Comparison of ENCODE assay signal across 24 cellular contexts in the genomic region with DNA sequence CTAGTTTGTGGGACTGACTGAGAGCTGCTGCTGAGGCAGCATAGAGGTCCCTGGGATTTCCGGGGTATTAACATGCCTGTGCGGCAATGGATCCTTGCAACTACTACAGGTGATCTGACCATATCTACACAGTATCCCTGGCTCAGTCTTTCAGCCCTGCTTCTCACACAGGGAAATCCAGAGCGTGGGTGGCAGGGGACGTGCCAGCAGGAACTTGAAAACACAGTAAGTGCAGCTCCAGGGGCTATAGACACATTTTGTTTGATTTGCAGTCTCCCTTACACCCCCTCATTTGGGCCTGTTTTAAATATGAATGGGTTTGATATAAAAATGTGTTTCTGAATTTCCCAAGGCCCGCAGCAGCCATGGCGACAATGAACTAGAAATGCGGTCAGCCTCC.
"Had no signal": no experiment of that assay in that cellular context is flagged by ENCODE, and none has a peak within 500 bp of the region (broad histone marks: within the 10 kb centered on the region; RNA-seq: fewer than 3 reads in every experiment).

No MANE protein-coding gene starts in this region.

- DNase-seq: cortex of kidney; effector CD8-positive, alpha-beta T cell; foreskin fibroblast; glutamatergic neuron; immature natural killer cell; kidney; left cardiac atrium; left ventricle myocardium inferior; lower lobe of right lung; mesenchymal stem cell; naive B cell; nephron progenitor cell; sigmoid colon; stimulated activated CD4-positive, alpha-beta T cell treated with anti-CD3 and anti-CD28 coated beads, Interleukin-2, amount 100 ng/mL, for 24 hours; stimulated activated CD4-positive, alpha-beta T cell treated with anti-CD3 and anti-CD28 coated beads, Interleukin-4, amount 100 ng/mL, for 4 hours; stimulated activated naive B cell treated with anti-CD40 and anti-IgM and Interleukin-4, amounts not matched to agents 10 μg/mL and 1 μg/mL and 100 μg/mL, for 72 hours; stimulated activated naive CD8-positive, alpha-beta T cell treated with anti-CD3 and anti-CD28 coated beads, Interleukin-15, amount 100 ng/mL, for 72 hours had no signal

- ATAC-seq: gastroesophageal sphincter; left cardiac atrium; lower lobe of right lung; stimulated activated naive B cell treated with anti-CD40 and anti-IgM and Interleukin-4, amounts not matched to agents 10 μg/mL and 1 μg/mL and 100 μg/mL, for 72 hours; stimulated activated naive CD8-positive, alpha-beta T cell treated with anti-CD3 and anti-CD28 coated beads, Interleukin-15, amount 100 ng/mL, for 72 hours had no signal

- H3K27ac ChIP-seq: dorsolateral prefrontal cortex, epithelial cell of prostate, esophagus muscularis mucosa, gastroesophageal sphincter, left ventricle myocardium inferior, lower lobe of right lung, right atrium auricular region, sigmoid colon, skin epidermis, thoracic aorta had no signal

- H3K27me3 ChIP-seq: dorsolateral prefrontal cortex, esophagus muscularis mucosa, gastroesophageal sphincter, right atrium auricular region, sigmoid colon had no signal

- H3K36me3 ChIP-seq: esophagus muscularis mucosa, gastroesophageal sphincter, lower lobe of right lung, right atrium auricular region, sigmoid colon, thoracic aorta had no signal

- H3K4me3 ChIP-seq: dorsolateral prefrontal cortex, esophagus muscularis mucosa, gastroesophageal sphincter, left ventricle myocardium inferior, lower lobe of right lung, right atrium auricular region, sigmoid colon, skin epidermis, thoracic aorta had no signal

- H3K4me1 ChIP-seq: lower lobe of right lung, sigmoid colon had no signal

- H3K9me3 ChIP-seq: esophagus muscularis mucosa, gastroesophageal sphincter, left ventricle myocardium inferior, lower lobe of right lung, right atrium auricular region, sigmoid colon, thoracic aorta had no signal
